27 cellular contexts compared by ENCODE assay signal in genomic region chr15:68027388-68027787, GRCh38.
"Had no signal": no experiment of that assay in that cellular context is flagged by ENCODE, and none has a peak within 500 bp of the region (broad histone marks: within the 10 kb centered on the region; RNA-seq: fewer than 3 reads in every experiment).

No MANE protein-coding gene starts in this region.

- H3K4me3 ChIP-seq: adrenal gland, body of pancreas, cardiac muscle cell, colonic mucosa, dorsolateral prefrontal cortex, upper lobe of left lung had no signal

- H3K36me3 Mint-ChIP-seq: activated CD4-positive, alpha-beta memory T cell treated with anti-CD3 and anti-CD28 coated beads for 36 hours; activated naive CD8-positive, alpha-beta T cell treated with anti-CD3 and anti-CD28 coated beads for 36 hours had no signal

- H3K9me3 Mint-ChIP-seq: activated CD4-positive, alpha-beta memory T cell treated with anti-CD3 and anti-CD28 coated beads for 36 hours; activated CD4-positive, alpha-beta T cell treated with anti-CD3 and anti-CD28 coated beads, Interleukin-2, amount 10 ng/mL, durations not matched to agents 24 days and 14 days; activated naive CD4-positive, alpha-beta T cell treated with anti-CD3 and anti-CD28 coated beads for 36 hours; activated naive CD8-positive, alpha-beta T cell treated with anti-CD3 and anti-CD28 coated beads for 36 hours; activated T-helper 1 cell treated with anti-CD3 and anti-CD28 coated beads, Interleukin-12 subunit alpha, Interleukin-12 subunit beta, Interleukin-2, Interleukin-4 antibody, amounts not matched to agents 30 ng/mL and 10 ng/mL and 1 ng/mL, durations not matched to agents 14 hours and 24 hours and 36 hours; naive thymus-derived CD4-positive, alpha-beta T cell; stimulated activated naive CD8-positive, alpha-beta T cell treated with anti-CD3 and anti-CD28 coated beads, Interleukin-15, Interleukin-2, amounts not matched to agents 100 ng/mL and 50 ng/mL, for 24 hours; T-helper 1 cell treated with Interleukin-12 subunit alpha and Interleukin-12 subunit beta and Interleukin-4 antibody, amounts not matched to agents 30 μg/mL and 1 μg/mL, for 36 hours had no signal

- H3K27ac Mint-ChIP-seq: activated CD4-positive, alpha-beta memory T cell treated with anti-CD3 and anti-CD28 coated beads for 36 hours; activated CD4-positive, alpha-beta T cell treated with anti-CD3 and anti-CD28 coated beads, Interleukin-2, amount 10 ng/mL, durations not matched to agents 24 days and 14 days; activated naive CD4-positive, alpha-beta T cell treated with anti-CD3 and anti-CD28 coated beads for 36 hours; activated naive CD8-positive, alpha-beta T cell treated with anti-CD3 and anti-CD28 coated beads for 36 hours; activated T-helper 1 cell treated with anti-CD3 and anti-CD28 coated beads, Interleukin-12 subunit alpha, Interleukin-12 subunit beta, Interleukin-2, Interleukin-4 antibody, amounts not matched to agents 30 ng/mL and 10 ng/mL and 1 ng/mL, durations not matched to agents 14 hours and 24 hours and 36 hours; naive thymus-derived CD4-positive, alpha-beta T cell; stimulated activated naive CD8-positive, alpha-beta T cell treated with anti-CD3 and anti-CD28 coated beads, Interleukin-15, Interleukin-2, amounts not matched to agents 100 ng/mL and 50 ng/mL, for 24 hours; T-helper 1 cell treated with Interleukin-12 subunit alpha and Interleukin-12 subunit beta and Interleukin-4 antibody, amounts not matched to agents 30 μg/mL and 1 μg/mL, for 36 hours had no signal

- H3K27ac ChIP-seq: adrenal gland, body of pancreas, cardiac muscle cell, colonic mucosa, dorsolateral prefrontal cortex, WERI-Rb-1 had no signal

- H3K4me3 Mint-ChIP-seq: activated CD4-positive, alpha-beta memory T cell treated with anti-CD3 and anti-CD28 coated beads for 36 hours; activated CD4-positive, alpha-beta T cell treated with anti-CD3 and anti-CD28 coated beads, Interleukin-2, amount 10 ng/mL, durations not matched to agents 24 days and 14 days; activated naive CD4-positive, alpha-beta T cell treated with anti-CD3 and anti-CD28 coated beads for 36 hours; activated naive CD8-positive, alpha-beta T cell treated with anti-CD3 and anti-CD28 coated beads for 36 hours; activated T-helper 1 cell treated with anti-CD3 and anti-CD28 coated beads, Interleukin-12 subunit alpha, Interleukin-12 subunit beta, Interleukin-2, Interleukin-4 antibody, amounts not matched to agents 30 ng/mL and 10 ng/mL and 1 ng/mL, durations not matched to agents 14 hours and 24 hours and 36 hours; naive thymus-derived CD4-positive, alpha-beta T cell; stimulated activated naive CD8-positive, alpha-beta T cell treated with anti-CD3 and anti-CD28 coated beads, Interleukin-15, Interleukin-2, amounts not matched to agents 100 ng/mL and 50 ng/mL, for 24 hours; T-helper 1 cell treated with Interleukin-12 subunit alpha and Interleukin-12 subunit beta and Interleukin-4 antibody, amounts not matched to agents 30 μg/mL and 1 μg/mL, for 36 hours had no signal

- H3K4me1 ChIP-seq: adrenal gland, colonic mucosa had no signal

- ATAC-seq: body of pancreas; left ventricle myocardium superior; naive thymus-derived CD4-positive, alpha-beta T cell; right cardiac atrium had no signal

- H3K27me3 Mint-ChIP-seq: activated naive CD8-positive, alpha-beta T cell treated with anti-CD3 and anti-CD28 coated beads for 36 hours had no signal

- H3K4me1 Mint-ChIP-seq: activated CD4-positive, alpha-beta T cell treated with anti-CD3 and anti-CD28 coated beads, Interleukin-2, amount 10 ng/mL, durations not matched to agents 24 days and 14 days; activated naive CD8-positive, alpha-beta T cell treated with anti-CD3 and anti-CD28 coated beads for 36 hours; naive thymus-derived CD4-positive, alpha-beta T cell had no signal

- H3K27me3 ChIP-seq: adrenal gland, body of pancreas, cardiac muscle cell, colonic mucosa, dorsolateral prefrontal cortex, upper lobe of left lung had no signal

- H3K9me3 ChIP-seq: adrenal gland, body of pancreas, colonic mucosa, upper lobe of left lung had no signal

- DNase-seq: activated CD4-positive, alpha-beta memory T cell treated with anti-CD3 and anti-CD28 coated beads for 36 hours; activated CD4-positive, alpha-beta T cell treated with anti-CD3 and anti-CD28 coated beads, Interleukin-2, amount 10 ng/mL, durations not matched to agents 24 days and 14 days; activated CD4-positive, CD25-positive, alpha-beta regulatory T cell treated with anti-CD3 and anti-CD28 coated beads, Interleukin-2, amount 50 U/mL, for 72 hours; activated CD8-positive, alpha-beta memory T cell treated with anti-CD3 and anti-CD28 coated beads, Interleukin-2, amount 50 U/mL, for 4 hours; activated effector memory CD4-positive, alpha-beta T cell treated with anti-CD3 and anti-CD28 coated beads, Interleukin-2, amount 50 U/mL, for 16 hours; activated naive CD4-positive, alpha-beta T cell treated with anti-CD3 and anti-CD28 coated beads for 36 hours; activated naive CD8-positive, alpha-beta T cell treated with anti-CD3 and anti-CD28 coated beads for 36 hours; activated T-cell treated with anti-CD3 and anti-CD28 coated beads, Interleukin-2, amount 50 U/mL, for 1 hour; adrenal gland; aorta; body of pancreas; cerebellar nuclear complex; colonic mucosa; dorsolateral prefrontal cortex; effector memory CD4-positive, alpha-beta T cell; left ventricle myocardium superior; naive thymus-derived CD4-positive, alpha-beta T cell; occipital lobe; right cardiac atrium; stimulated activated CD4-positive, alpha-beta T cell treated with anti-CD3 and anti-CD28 coated beads, Interleukin-4, amount 100 ng/mL, for 1 hour; T-helper 9 cell; upper lobe of left lung; WERI-Rb-1 had no signal

- H3K36me3 ChIP-seq: adrenal gland, cardiac muscle cell, colonic mucosa, upper lobe of left lung, WERI-Rb-1 had no signal
